9 cellular contexts compared by ENCODE assay signal in the genomic region with DNA sequence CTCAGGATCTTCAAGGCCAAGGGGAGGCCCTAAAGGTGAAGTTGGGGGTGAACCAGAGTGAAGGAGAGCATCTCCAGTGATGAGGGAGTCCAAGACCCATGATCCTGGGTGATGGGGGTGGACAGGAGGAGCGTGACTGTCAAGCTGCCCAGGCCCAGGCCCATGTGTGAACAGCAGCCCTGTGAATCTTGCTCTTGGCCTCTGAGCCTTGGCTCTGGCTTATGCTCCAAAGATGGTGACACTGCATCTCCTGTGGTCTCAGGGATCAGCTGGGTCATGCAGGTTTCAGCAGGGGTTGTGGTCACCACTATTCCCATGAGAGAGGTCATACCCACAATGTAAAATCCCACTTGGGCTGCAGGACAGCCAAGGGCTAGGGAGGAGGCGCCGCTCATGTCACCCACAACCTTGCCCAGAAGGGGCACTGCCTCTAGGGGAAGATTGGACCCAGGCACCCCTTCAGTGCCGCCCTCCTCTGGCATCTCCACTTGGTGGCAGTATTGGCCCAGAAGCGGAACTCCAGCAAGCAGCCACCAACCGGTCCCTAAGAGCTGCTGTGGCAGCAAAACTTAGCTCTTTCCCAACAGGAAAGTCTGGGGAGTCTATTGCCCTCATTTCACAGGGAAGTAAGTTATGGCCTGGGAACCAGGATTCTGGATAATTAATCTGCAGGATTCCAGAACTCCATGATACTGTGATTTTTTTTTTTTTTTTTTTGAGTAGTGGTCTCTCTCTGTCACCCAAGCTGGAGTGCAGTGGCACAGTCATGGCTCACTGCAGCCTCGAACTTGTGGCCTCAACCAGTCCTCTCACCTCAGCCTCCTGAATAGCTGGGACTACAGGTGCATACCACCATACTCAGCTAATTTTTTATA. TPM values are rescaled to one million over a fixed set of nuclear protein-coding genes. Genes with fewer than 3 reads are reported as not detected.
DNase-seq lines count a peak whose midpoint lies in the region; ATAC-seq and TF ChIP-seq lines count a peak whose summit lies in the region.
"Had no signal": no experiment of that assay in that cellular context is flagged by ENCODE, and none has a peak within 500 bp of the region (broad histone marks: within the 10 kb centered on the region; RNA-seq: fewer than 3 reads in every experiment).

No MANE protein-coding gene starts in this region.

- H3K14ac ChIP-seq in neuronal stem cell (ENCODE audit: low read length): no peak overlapping the region

- no peaks in the 10 kb centered on the region for H3K36me3 Mint-ChIP-seq in Calu3 (ENCODE audit: insufficient read depth, unreplicated experiment)

- H4K8ac ChIP-seq in neuronal stem cell (ENCODE audit: low read depth, low read length): no peak overlapping the region

- TF ChIP-seq POLR2A in thyroid gland (IDR thresholded peaks at IDR 0.05): no peak

- DNase-seq in Calu3: peak; percentile 88
- peak; percentile 83 for DNase-seq in GM20000 (ENCODE audit: low spot score)
- DNase-seq in HT-29 (ENCODE audit: low spot score): peak; percentile 85
- peak; percentile 97 for DNase-seq in PC-3
- peak; percentile 73 for DNase-seq in activated T-cell treated with anti-CD3 and anti-CD28 coated beads for 48 hours (ENCODE audit: low read depth)
- DNase-seq in fibroblast of pulmonary artery (ENCODE audit: low read depth): peak; percentile 79
- peak; percentile 61 for DNase-seq in neuronal stem cell (ENCODE audit: low spot score)
- DNase-seq in thyroid gland: peak; percentile 77 to 80

- no peak overlapping the region for H2BK15ac ChIP-seq in neuronal stem cell (ENCODE audit: low read length)

- peak; percentile 96 for ATAC-seq in PC-3

- H3K4me3 Mint-ChIP-seq in Calu3 (ENCODE audit: low read depth, unreplicated experiment): no peak overlapping the region
- H3K4me3 Mint-ChIP-seq: activated naive CD8-positive, alpha-beta T cell had no signal

- H3K27me3 ChIP-seq in PC-3 (ENCODE audit: low read length): no peaks in the 10 kb centered on the region
- H3K27me3 ChIP-seq in neuronal stem cell (ENCODE audit: control insufficient read depth in 3 of 3, insufficient read depth in 3 of 3, low read depth in 1 of 3, low read length in 3 of 3): peaks cover 0 to 28% (median 19%) of the 10 kb centered on the region in 3 experiments
- no peaks in the 10 kb centered on the region for H3K27me3 ChIP-seq in thyroid gland

- no peak overlapping the region for H2BK12ac ChIP-seq in neuronal stem cell (ENCODE audit: low read length)

- H2AFZ ChIP-seq in PC-3 (ENCODE audit: low read length) (no peak overlapping the region), neuronal stem cell (ENCODE audit: low read length) (no peak overlapping the region)

- H3K4me1 ChIP-seq in PC-3 (ENCODE audit: insufficient read depth, low read length) (no peaks in the 10 kb centered on the region), neuronal stem cell (ENCODE audit: control insufficient read depth in 2 of 2, insufficient read depth in 1 of 2, low read depth in 1 of 2, low read length in 2 of 2) (no peaks in the 10 kb centered on the region), thyroid gland (no peaks in the 10 kb centered on the region)

- H3K9me2 ChIP-seq in PC-3 (replicated peaks; ENCODE audit: low read length): no peaks in the 10 kb centered on the region

- peaks cover 68% of the 10 kb centered on the region for H3K27me3 Mint-ChIP-seq in Calu3 (ENCODE audit: unreplicated experiment)

- no peak overlapping the region for H4K91ac ChIP-seq in neuronal stem cell (ENCODE audit: low read depth, low read length, poor library complexity)

- no peaks in the 10 kb centered on the region for H3K4me1 Mint-ChIP-seq in Calu3 (ENCODE audit: low read depth, unreplicated experiment)

- no peak overlapping the region for H3K23ac ChIP-seq in neuronal stem cell (ENCODE audit: low read depth, low read length, poor library complexity)

- H3K4ac ChIP-seq in neuronal stem cell (ENCODE audit: low read length): no peak overlapping the region

- POLR2A ChIA-PET in PC-3 (lab: Charles Lee; ENCODE audit: unreplicated experiment): interaction anchor here (0.7 kb wide), 1 partner anchor 14 kb away, joined by 9 read pairs; no protein-coding TSS in a partner anchor

- H3K27ac Mint-ChIP-seq in Calu3 (ENCODE audit: unreplicated experiment): no peak overlapping the region
- H3K27ac Mint-ChIP-seq: activated naive CD8-positive, alpha-beta T cell had no signal

- H3K79me1 ChIP-seq in neuronal stem cell (ENCODE audit: low read depth, low read length): no peaks in the 10 kb centered on the region

- no peak overlapping the region for H2AK5ac ChIP-seq in neuronal stem cell (ENCODE audit: low read depth, low read length)

- CTCF ChIA-PET in Calu3 (lab: Charles Lee) (interaction anchor here (0.5 to 1.5 kb wide), 18 partner anchors 14 to 522 kb away, joined by 3 to 13 read pairs (median 4); partner anchors contain the start of genes ARF1 and MRPL55), PC-3 (lab: Charles Lee) (interaction anchor here (0.6 to 1.4 kb wide), 30 partner anchors 19 to 1501 kb away, joined by 3 to 29 read pairs (median 4); partner anchors contain the start of genes ARF1 and IBA57)

- WGBS in neuronal stem cell (ENCODE audit: extremely low coverage in 2 of 2, insufficient read length in 2 of 2, insufficient replicate concordance in 1 of 2), 2 donors: no CpG with 5 or more reads among the region's 7 CpGs
- 19 to 25% methylated on average over 5 to 7 of the region's 7 CpGs for WGBS in thyroid gland, 2 donors

- intact Hi-C loops in Calu3 (cut with micrococcal nuclease; ENCODE audit: unreplicated experiment) (loop anchor here (5.0 kb wide), 2 partner anchors 73 to 518 kb away; no protein-coding TSS in a partner anchor), PC-3 (cut with micrococcal nuclease) (loop anchor here (1.0 to 2.0 kb wide), 7 partner anchors 44 to 516 kb away; no protein-coding TSS in a partner anchor), thyroid gland (cut with DNase I) (no loop called here)

- H3K36me3 ChIP-seq in PC-3 (ENCODE audit: low read depth, low read length): no peaks in the 10 kb centered on the region
- H3K36me3 ChIP-seq in neuronal stem cell (replicated peaks in 1 of 2; ENCODE audit: control insufficient read depth in 2 of 2, insufficient read depth in 2 of 2, low read length in 2 of 2): no peaks in the 10 kb centered on the region
- no peaks in the 10 kb centered on the region for H3K36me3 ChIP-seq in thyroid gland

- no peak overlapping the region for H2BK5ac ChIP-seq in neuronal stem cell (ENCODE audit: low read length)

- H3K9me3 ChIP-seq in PC-3 (ENCODE audit: low read length): peaks cover 14% of the 10 kb centered on the region
- H3K9me3 ChIP-seq in neuronal stem cell (replicated peaks in 1 of 2; ENCODE audit: control insufficient read depth in 2 of 2, insufficient read depth in 1 of 2, low read depth in 1 of 2, low read length in 2 of 2): peaks cover 4 to 8% of the 10 kb centered on the region in 2 donors
- H3K9me3 ChIP-seq in thyroid gland: no peaks in the 10 kb centered on the region

- H3K79me2 ChIP-seq in PC-3 (ENCODE audit: low read length): no peaks in the 10 kb centered on the region

- TF ChIP-seq CTCF in Calu3 (IDR thresholded peaks at IDR 0.05; ENCODE audit: unreplicated experiment) (peak; percentile 85), GM20000 (IDR thresholded peaks at IDR 0.05; ENCODE audit: extremely low read depth, missing control alignments) (peak; percentile 75), PC-3 (conservative IDR thresholded peaks at IDR 0.05; ENCODE audit: low read depth, low read length) (peak; percentile 100), fibroblast of pulmonary artery (IDR thresholded peaks at IDR 0.05; ENCODE audit: low read length, missing control alignments) (peak; percentile 88), thyroid gland (IDR thresholded peaks at IDR 0.05) (peak; percentile 27 to 92 (median 74))

- no peaks in the 10 kb centered on the region for H3F3A ChIP-seq in PC-3 (ENCODE audit: low read length, unreplicated experiment)

- BruUV-seq in Calu3 (replicated peaks; lab: Mats Ljungman, UMichigan): no TSS peak
- no TSS peak for BruUV-seq in PC-3 (replicated peaks; lab: Mats Ljungman, UMichigan)

- H3K4me2 ChIP-seq in PC-3 (ENCODE audit: low read length) (no peak overlapping the region), neuronal stem cell (ENCODE audit: insufficient read depth, low read length, poor library complexity, severe bottlenecking) (no peak overlapping the region)

- H3K4me3 ChIP-seq in PC-3 (ENCODE audit: low read length) (no peak overlapping the region), fibroblast of pulmonary artery (replicated peaks; ENCODE audit: low read depth, low read length) (no peak overlapping the region), neuronal stem cell (ENCODE audit: low read length in 2 of 2) (no peak overlapping the region), thyroid gland (replicated peaks in 1 of 3) (no peak overlapping the region)

- H3K9ac ChIP-seq in PC-3 (ENCODE audit: low read length) (no peak overlapping the region), neuronal stem cell (ENCODE audit: low read depth, low read length, poor library complexity) (no peak overlapping the region)

- no peak overlapping the region for H3K27ac ChIP-seq in PC-3 (ENCODE audit: low read length)
- no peak overlapping the region for H3K27ac ChIP-seq in neuronal stem cell (replicated peaks; ENCODE audit: low read length)
- H3K27ac ChIP-seq in thyroid gland: no peak overlapping the region

- no peaks in the 10 kb centered on the region for H4K20me1 ChIP-seq in PC-3 (ENCODE audit: low read length)

- H2BK120ac ChIP-seq in neuronal stem cell (ENCODE audit: low read depth, low read length): no peak overlapping the region

- H3K9me3 Mint-ChIP-seq in Calu3 (ENCODE audit: low read depth, unreplicated experiment): peaks cover 22% of the 10 kb centered on the region

- H3K18ac ChIP-seq in neuronal stem cell (ENCODE audit: low read length): no peak overlapping the region

RNA-seq across cellular contexts. Expression of gene WNT3A, which starts 7.5 kb away (rescaled TPM):
- total RNA-seq in Calu3 (2022): not detected in 2 replicates
- total RNA-seq in HT-29 (2014; rRNA removed; shearing (Covaris generic)): not detected in 2 replicates
- total RNA-seq in PC-3 (2014; rRNA removed): 1.0 and 1.5 TPM in 2 replicates
- polyA plus RNA-seq in neuronal stem cell (2013, experiment 1 of 2): 0.01 TPM
- 0.01 TPM for polyA plus RNA-seq in neuronal stem cell (2013, experiment 2 of 2)
- not detected for total RNA-seq in thyroid gland

RNA-seq across cellular contexts. Expression of gene WNT9A, which starts 51.6 kb away (rescaled TPM):
- total RNA-seq in Calu3 (2022) (0.24 and 0.37 TPM in 2 replicates), PC-3 (2014; rRNA removed) (22.2 and 36.6 TPM in 2 replicates), thyroid gland (1 to 10 TPM; 2.5 to 4.3 (median 3.4) TPM)
- not detected in 2 replicates for total RNA-seq in HT-29 (2014; rRNA removed; shearing (Covaris generic))
- 0.61 TPM for polyA plus RNA-seq in neuronal stem cell (2013, experiment 1 of 2)
- 0.69 TPM for polyA plus RNA-seq in neuronal stem cell (2013, experiment 2 of 2)
